Comparison of ENCODE assay signal across 23 cellular contexts in genomic region chr5:74446673-74447337, GRCh38.
DNase-seq lines count a peak whose midpoint lies in the region; ATAC-seq, FAIRE-seq and TF ChIP-seq lines count a peak whose summit lies in the region.
"Had no signal": no experiment of that assay in that cellular context is flagged by ENCODE, and none has a peak within 500 bp of the region (broad histone marks: within the 10 kb centered on the region; RNA-seq: fewer than 3 reads in every experiment).

No MANE protein-coding gene starts in this region.

- ATAC-seq in K562: no peak
- peak; percentile 68 for ATAC-seq in aorta (ENCODE audit: low FRiP score)
- ATAC-seq in GM18511 (IDR thresholded peaks at IDR 0.05; ENCODE audit: unreplicated experiment): no peak
- ATAC-seq in GM19463 (IDR thresholded peaks at IDR 0.05; ENCODE audit: unreplicated experiment): no peak
- no peak for ATAC-seq in HG02588 (IDR thresholded peaks at IDR 0.05; ENCODE audit: unreplicated experiment)
- ATAC-seq: activated CD8-positive, alpha-beta memory T cell treated with anti-CD3 and anti-CD28 coated beads, Interleukin-2, amount 10 ng/mL, durations not matched to agents 7 days and 5 days; activated naive CD4-positive, alpha-beta T cell treated with anti-CD3 and anti-CD28 coated beads, Interleukin-2, amount 50 U/mL, for 72 hours; right lobe of liver had no signal

- no peak overlapping the region for H2AFZ ChIP-seq in K562 (ENCODE audit: low read depth, low read length)

- no peaks in the 10 kb centered on the region for H3K27me3 Mint-ChIP-seq in nephron (ENCODE audit: low read depth)
- H3K27me3 Mint-ChIP-seq: activated CD4-positive, alpha-beta T cell treated with anti-CD3 and anti-CD28 coated beads, Interleukin-2, amount 10 ng/mL, durations not matched to agents 7 days and 5 days; activated CD8-positive, alpha-beta memory T cell treated with anti-CD3 and anti-CD28 coated beads, Interleukin-2, amount 10 ng/mL, durations not matched to agents 7 days and 5 days; brain; dendritic cell treated with granulocyte-macrophage colony-stimulating factor and Interleukin-4, amounts not matched to agents 40 ng/mL and 50 ng/mL, for 4 days had no signal

- DNase-seq in K562 (ENCODE audit: extremely low read depth in 1 of 4, low spot score in 3 of 4): peak in 1 of 4 experiments; percentile 11
- peak; percentile 92 for DNase-seq in fibroblast of pulmonary artery (ENCODE audit: low read depth)
- no peak for DNase-seq in aorta
- DNase-seq: activated CD4-positive, alpha-beta T cell treated with anti-CD3 and anti-CD28 coated beads, Interleukin-2, amount 10 ng/mL, durations not matched to agents 7 days and 5 days; activated CD8-positive, alpha-beta memory T cell treated with anti-CD3 and anti-CD28 coated beads, Interleukin-2, amount 10 ng/mL, durations not matched to agents 7 days and 5 days; AML-193; DMS79 treated with DMSO at 0.1 percent for 48 hours; foreskin melanocyte; NCI-H524 treated with DMSO at 0.1 percent for 48 hours; right lobe of liver had no signal

- H3K27me3 ChIP-seq in K562 (ENCODE audit: control insufficient read depth in 2 of 2, insufficient read depth in 2 of 2, low read length in 2 of 2) (peaks cover 0 to under 1% of the 10 kb centered on the region in 2 experiments; a peak in 2 of 5 replicates), aorta (ENCODE audit: control insufficient read depth in 1 of 2, insufficient read depth in 2 of 2, low read length in 1 of 2) (no peaks in the 10 kb centered on the region)
- H3K27me3 ChIP-seq: right lobe of liver had no signal

- H3K36me3 ChIP-seq in K562 (ENCODE audit: control insufficient read depth, insufficient read depth, low read length) (no peaks in the 10 kb centered on the region), aorta (ENCODE audit: control insufficient read depth in 1 of 2, insufficient read depth in 2 of 2, low read length in 1 of 2) (no peaks in the 10 kb centered on the region)
- H3K36me3 ChIP-seq: right lobe of liver had no signal

- H4K20me1 ChIP-seq in K562 (replicated peaks; ENCODE audit: control insufficient read depth, insufficient read depth, low read length): no peaks in the 10 kb centered on the region

- intact Hi-C loops in K562 (cut with micrococcal nuclease) (no loop called here), aorta (cut with DNase I) (no loop called here)

- BruUV-seq in K562 (replicated peaks; lab: Mats Ljungman, UMichigan): no TSS peak

- H3K4me2 ChIP-seq in K562 (ENCODE audit: insufficient read depth, low read length): peak overlapping the region; percentile 27; the same call in 1 of the 2 replicates
- H3K4me2 ChIP-seq: KMS-11 had no signal

- H3K4me1 ChIP-seq in K562 (replicated peaks in 1 of 2; ENCODE audit: control insufficient read depth in 2 of 2, insufficient read depth in 2 of 2, low read length in 2 of 2): peaks cover 0 to 2% of the 10 kb centered on the region in 2 experiments; a peak in 1 of 5 replicates
- H3K4me1 ChIP-seq in aorta (ENCODE audit: control insufficient read depth in 1 of 2, insufficient read depth in 2 of 2, low read length in 2 of 2): no peaks in the 10 kb centered on the region
- H3K4me1 ChIP-seq: right lobe of liver had no signal

- H3K4me3 ChIP-seq in K562 (no peak overlapping the region), fibroblast of pulmonary artery (replicated peaks; ENCODE audit: low read depth, low read length) (no peak overlapping the region), aorta (ENCODE audit: low read length in 2 of 2) (no peak overlapping the region)
- H3K4me3 ChIP-seq: right lobe of liver had no signal

- 3% methylated on average over 13 of the region's 13 CpGs for WGBS in K562 (ENCODE audit: insufficient coverage, low coverage, missing lambda C conversion rate)
- 5 to 9% methylated on average over 13 of the region's 13 CpGs for WGBS in aorta, 2 donors

- peaks cover 33% of the 10 kb centered on the region for H3K4me1 Mint-ChIP-seq in nephron
- H3K4me1 Mint-ChIP-seq: activated CD4-positive, alpha-beta T cell treated with anti-CD3 and anti-CD28 coated beads, Interleukin-2, amount 10 ng/mL, durations not matched to agents 7 days and 5 days; activated CD8-positive, alpha-beta memory T cell treated with anti-CD3 and anti-CD28 coated beads, Interleukin-2, amount 10 ng/mL, durations not matched to agents 7 days and 5 days; memory B cell had no signal

- H3K9me3 ChIP-seq in K562 (replicated peaks; ENCODE audit: control insufficient read depth, insufficient read depth, low read depth, low read length) (no peaks in the 10 kb centered on the region), aorta (ENCODE audit: control insufficient read depth, low read length) (no peaks in the 10 kb centered on the region)
- H3K9me3 ChIP-seq: right lobe of liver had no signal

- no peak for TF ChIP-seq EP300 in K562 (IDR thresholded peaks at IDR 0.05; ENCODE audit: low read length)

- H3K27ac ChIP-seq in K562 (ENCODE audit: extremely low read depth, low read depth, low read length) (no peak overlapping the region), aorta (ENCODE audit: low read depth in 1 of 2, low read length in 2 of 2) (no peak overlapping the region)
- H3K27ac ChIP-seq: KMS-11, right lobe of liver had no signal

- TF ChIP-seq CTCF in K562 (IDR thresholded peaks at IDR 0.05 in 2 of 3, conservative IDR thresholded peaks at IDR 0.05 in 1 of 3; ENCODE audit: insufficient read depth in 2 of 3, low read depth in 1 of 3, low read length in 3 of 3) (no peak), fibroblast of pulmonary artery (IDR thresholded peaks at IDR 0.05; ENCODE audit: low read length, missing control alignments) (no peak), nephron (IDR thresholded peaks at IDR 0.05; ENCODE audit: unreplicated experiment in 3 of 3) (no peak)

- in situ Hi-C loops in K562 (cut with MboI): no loop called here

- POLR2A ChIA-PET in K562 (lab: Yijun Ruan, JAX): interaction anchor here (1.0 kb wide), 1 partner anchor 8 kb away, joined by 3 read pairs; no protein-coding TSS in a partner anchor

- no peaks in the 10 kb centered on the region for H3K9me3 Mint-ChIP-seq in nephron
- H3K9me3 Mint-ChIP-seq: activated CD4-positive, alpha-beta T cell treated with anti-CD3 and anti-CD28 coated beads, Interleukin-2, amount 10 ng/mL, durations not matched to agents 7 days and 5 days; activated naive CD4-positive, alpha-beta T cell treated with anti-CD3 and anti-CD28 coated beads, Interleukin-2, amount 50 U/mL, for 72 hours; dendritic cell treated with granulocyte-macrophage colony-stimulating factor and Interleukin-4, amounts not matched to agents 40 ng/mL and 50 ng/mL, for 4 days; memory B cell had no signal

- H3K79me2 ChIP-seq in K562 (ENCODE audit: control insufficient read depth, insufficient read depth, low read length): no peaks in the 10 kb centered on the region

- CTCF ChIA-PET in K562 (lab: Yijun Ruan, JAX; ENCODE audit: low intra/inter-chr PET ratio): no interaction called here

- peak overlapping the region in 2 of 3 experiments; percentile 52 to 65 for H3K27ac Mint-ChIP-seq in nephron
- H3K27ac Mint-ChIP-seq: activated CD4-positive, alpha-beta T cell treated with anti-CD3 and anti-CD28 coated beads, Interleukin-2, amount 10 ng/mL, durations not matched to agents 7 days and 5 days; activated CD8-positive, alpha-beta memory T cell treated with anti-CD3 and anti-CD28 coated beads, Interleukin-2, amount 10 ng/mL, durations not matched to agents 7 days and 5 days; activated naive CD4-positive, alpha-beta T cell treated with anti-CD3 and anti-CD28 coated beads, Interleukin-2, amount 50 U/mL, for 72 hours; memory B cell had no signal

- no peaks in the 10 kb centered on the region for H3K36me3 Mint-ChIP-seq in nephron (ENCODE audit: low read depth)
- H3K36me3 Mint-ChIP-seq: activated CD8-positive, alpha-beta memory T cell treated with anti-CD3 and anti-CD28 coated beads, Interleukin-2, amount 10 ng/mL, durations not matched to agents 7 days and 5 days; activated naive CD4-positive, alpha-beta T cell treated with anti-CD3 and anti-CD28 coated beads, Interleukin-2, amount 50 U/mL, for 72 hours; brain; memory B cell had no signal

- no peak for TF ChIP-seq POLR2A in K562 (conservative IDR thresholded peaks at IDR 0.05)

- H3K9me1 ChIP-seq in K562 (ENCODE audit: control insufficient read depth, insufficient read depth, low read length): no peaks in the 10 kb centered on the region

- no peak overlapping the region for H3K9ac ChIP-seq in K562 (ENCODE audit: insufficient read depth in 1 of 2, low read depth in 2 of 2, low read length in 2 of 2)
- H3K9ac ChIP-seq: KMS-11 had no signal

- FAIRE-seq in K562 (lab: Jason Lieb, UNC): no peak
- FAIRE-seq: GM12891, HTR-8/SVneo, keratinocyte, RCC 7860 had no signal

- no peak for TF ChIP-seq RAD21 in K562 (CRISPR knock-in tag; conservative IDR thresholded peaks at IDR 0.05 in 1 of 2, IDR thresholded peaks at IDR 0.05 in 1 of 2)

- H3K4me3 Mint-ChIP-seq in nephron: peak overlapping the region in 1 of 3 experiments; percentile 14
- H3K4me3 Mint-ChIP-seq: activated CD4-positive, alpha-beta T cell treated with anti-CD3 and anti-CD28 coated beads, Interleukin-2, amount 10 ng/mL, durations not matched to agents 7 days and 5 days; activated CD8-positive, alpha-beta memory T cell treated with anti-CD3 and anti-CD28 coated beads, Interleukin-2, amount 10 ng/mL, durations not matched to agents 7 days and 5 days; brain; dendritic cell treated with granulocyte-macrophage colony-stimulating factor and Interleukin-4, amounts not matched to agents 40 ng/mL and 50 ng/mL, for 4 days; memory B cell had no signal

TF ChIP-seq in K562, 482 proteins besides CTCF, POLR2A, EP300 and RAD21 (continues in another document):
- TF ChIP-seq TCF3 (CRISPR knock-in tag; IDR thresholded peaks at IDR 0.05) (peak; percentile 51), IFI16 (CRISPR knock-in tag; IDR thresholded peaks at IDR 0.05) (no peak), HDGF (IDR thresholded peaks at IDR 0.05) (no peak), SMARCA5 (IDR thresholded peaks at IDR 0.05) (no peak), MYBL2 (IDR thresholded peaks at IDR 0.05; ENCODE audit: low read depth) (no peak), MYBL2 (CRISPR knock-in tag; IDR thresholded peaks at IDR 0.05; ENCODE audit: borderline replicate concordance) (no peak), ATF4 (CRISPR knock-in tag; IDR thresholded peaks at IDR 0.05) (no peak), CBFA2T3 (IDR thresholded peaks at IDR 0.05) (peak; percentile 50; the same call in 1 of the 2 replicates), HNRNPK (IDR thresholded peaks at IDR 0.05; ENCODE audit: low read depth, low read length, poor library complexity, severe bottlenecking) (no peak)
